13 cellular contexts compared by ENCODE assay signal in genomic region chr9:125484632-125485282, GRCh38.
A peak's percentile ranks its signal among the peaks of the same experiment; 100 is the strongest.
DNase-seq lines count a peak whose midpoint lies in the region; ATAC-seq and TF ChIP-seq lines count a peak whose summit lies in the region.
"Had no signal": no experiment of that assay in that cellular context is flagged by ENCODE, and none has a peak within 500 bp of the region (broad histone marks: within the 10 kb centered on the region; RNA-seq: fewer than 3 reads in every experiment).

No MANE protein-coding gene starts in this region.

- intact Hi-C loops in ovary (cut with DNase I): no loop called here

- H3K4me1 Mint-ChIP-seq in T-helper 17 cell: peaks cover 12% of the 10 kb centered on the region

- H3K27ac ChIP-seq in ovary (peak overlapping the region; percentile 68 to 75), WERI-Rb-1 (no peak overlapping the region)
- H3K27ac ChIP-seq: BLaER1 had no signal

- H3K36me3 ChIP-seq in ovary (no peaks in the 10 kb centered on the region), WERI-Rb-1 (peaks cover 13% of the 10 kb centered on the region)

- TF ChIP-seq CTCF in AG09319 (IDR thresholded peaks at IDR 0.05; ENCODE audit: low read depth, low read length) (no peak), foreskin fibroblast (IDR thresholded peaks at IDR 0.05; ENCODE audit: low read depth, low read length) (no peak), ovary (IDR thresholded peaks at IDR 0.05) (no peak), WERI-Rb-1 (IDR thresholded peaks at IDR 0.05; ENCODE audit: low read depth, low read length) (no peak)

- TF ChIP-seq POLR2A in ovary (IDR thresholded peaks at IDR 0.05): no peak

- H3K9me3 ChIP-seq in T-helper 17 cell (ENCODE audit: control insufficient read depth, low read length, poor library complexity, severe bottlenecking) (no peaks in the 10 kb centered on the region), ovary (no peaks in the 10 kb centered on the region), WERI-Rb-1 (ENCODE audit: severe bottlenecking) (no peaks in the 10 kb centered on the region)
- H3K9me3 ChIP-seq: BLaER1 had no signal

- peaks cover 12% of the 10 kb centered on the region for H3K36me3 Mint-ChIP-seq in T-helper 17 cell (ENCODE audit: low read depth)

- peak; percentile 32 for DNase-seq in AG09319 (ENCODE audit: extremely low read depth, low read depth)
- no peak for DNase-seq in T-helper 17 cell
- DNase-seq in foreskin fibroblast: peak; percentile 69 to 82
- peak in 3 of 5 donors; percentile 53 to 66 (median 61) for DNase-seq in ovary
- DNase-seq in cortex of kidney (lab: John Stamatoyannopoulos, UW): no peak
- no peak for DNase-seq in SIG-M5 treated with dmso at 0.1 percent for 504 hours (lab: John Stamatoyannopoulos, UW; ENCODE audit: unreplicated experiment)
- no peak for DNase-seq in WERI-Rb-1
- DNase-seq in HuH-7.5 (ENCODE audit: low spot score): no peak
- DNase-seq: activated CD8-positive, alpha-beta memory T cell treated with anti-CD3 and anti-CD28 coated beads, Interleukin-2, amount 50 U/mL, for 4 hours; KBM-7; NCI-H510A had no signal

- no peak overlapping the region for H3K4me3 ChIP-seq in foreskin fibroblast (ENCODE audit: low read depth in 1 of 2, low read length in 2 of 2)
- no peak overlapping the region for H3K4me3 ChIP-seq in ovary
- H3K4me3 ChIP-seq in WERI-Rb-1 (ENCODE audit: low read depth, low read length): no peak overlapping the region
- H3K4me3 ChIP-seq: BLaER1 had no signal

- H3K27me3 ChIP-seq in ovary (no peaks in the 10 kb centered on the region), WERI-Rb-1 (ENCODE audit: insufficient read depth, low read depth, severe bottlenecking) (no peaks in the 10 kb centered on the region)
- H3K27me3 ChIP-seq: BLaER1 had no signal

- WGBS in ovary, 3 donors: 23 to 27% (median 25%) methylated on average over 6 of the region's 6 CpGs

- H3K27me3 Mint-ChIP-seq in T-helper 17 cell: no peaks in the 10 kb centered on the region
- H3K27me3 Mint-ChIP-seq: central memory CD8-positive, alpha-beta T cell had no signal

- peaks cover 16% of the 10 kb centered on the region for H3K4me1 ChIP-seq in ovary (ENCODE audit: insufficient read depth)
- H3K4me1 ChIP-seq: BLaER1 had no signal

- peak overlapping the region; percentile 6 for H3K27ac Mint-ChIP-seq in T-helper 17 cell

- H3K4me3 Mint-ChIP-seq in T-helper 17 cell: no peak overlapping the region
- H3K4me3 Mint-ChIP-seq: central memory CD8-positive, alpha-beta T cell had no signal

- TF ChIP-seq EP300 in ovary (IDR thresholded peaks at IDR 0.05): no peak

- ATAC-seq in T-helper 17 cell: no peak

Comparison
In these comparisons a context has a peak if more than half of its experiments do, and no peak if none do; other contexts are left out.
1. DNase-seq: peak in AG09319 (single experiment), foreskin fibroblast (2 of 2) and ovary (3 of 5); none in T-helper 17 cell (0 of 3), cortex of kidney (single experiment), SIG-M5 treated with dmso at 0.1 percent for 504 hours (single experiment), WERI-Rb-1 (single experiment) and HuH-7.5 (single experiment).